ENCODE assay signal across 8 cellular contexts in genomic region chr13:32246468-32246867, GRCh38.
DNase-seq lines count a peak whose midpoint lies in the region; ATAC-seq, FAIRE-seq and TF ChIP-seq lines count a peak whose summit lies in the region.

No MANE protein-coding gene starts in this region.

- no peaks in the 10 kb centered on the region for H3K27me3 Mint-ChIP-seq in naive thymus-derived CD8-positive, alpha-beta T cell

- H3K27ac ChIP-seq in WERI-Rb-1 = no peak overlapping the region
- H3K27ac ChIP-seq in upper lobe of right lung = no peak overlapping the region

- no peaks in the 10 kb centered on the region for H3K36me3 Mint-ChIP-seq in naive thymus-derived CD8-positive, alpha-beta T cell

- peak; percentile 88 for TF ChIP-seq CTCF in WERI-Rb-1 (IDR thresholded peaks at IDR 0.05; ENCODE audit: low read depth, low read length)
- peak; percentile 88 for TF ChIP-seq CTCF in epithelial cell of proximal tubule (conservative IDR thresholded peaks at IDR 0.05; ENCODE audit: low read depth, low read length)
- TF ChIP-seq CTCF in upper lobe of right lung (IDR thresholded peaks at IDR 0.05) = peak; percentile 75

- peak overlapping the region in 1 of 10 donors; percentile 15 for H3K27ac Mint-ChIP-seq in naive thymus-derived CD8-positive, alpha-beta T cell

- H3K4me3 Mint-ChIP-seq in naive thymus-derived CD8-positive, alpha-beta T cell = no peak overlapping the region

- POLR2A ChIA-PET in naive thymus-derived CD8-positive, alpha-beta T cell (lab: Charles Lee) = no interaction called here

- H3K4me1 ChIP-seq in upper lobe of right lung = peaks cover 8% of the 10 kb centered on the region

- intact Hi-C loops in upper lobe of right lung (cut with DNase I) = no loop called here

- no peaks in the 10 kb centered on the region for H3K9me3 Mint-ChIP-seq in naive thymus-derived CD8-positive, alpha-beta T cell

- DNase-seq in A172 (ENCODE audit: low spot score) = peak; percentile 65
- peak; percentile 9 for DNase-seq in GF-D8 (lab: John Stamatoyannopoulos, UW)
- DNase-seq in H54 (ENCODE audit: insufficient read length, low spot score) = peak; percentile 26
- DNase-seq in LoVo (ENCODE audit: low spot score) = peak; percentile 57
- DNase-seq in WERI-Rb-1 = peak; percentile 71
- DNase-seq in epithelial cell of proximal tubule (ENCODE audit: low read depth) = peak; percentile 13
- DNase-seq in naive thymus-derived CD8-positive, alpha-beta T cell = peak in 4 of 10 donors; percentile 4 to 62 (median 10)
- no peak for DNase-seq in upper lobe of right lung

- no peak for TF ChIP-seq POLR2A in H54 (IDR thresholded peaks at IDR 0.05; ENCODE audit: low read depth, low read length)

- H3K27me3 ChIP-seq in WERI-Rb-1 (ENCODE audit: insufficient read depth, low read depth, severe bottlenecking) (no peaks in the 10 kb centered on the region), upper lobe of right lung (no peaks in the 10 kb centered on the region)

- H3K4me3 ChIP-seq in WERI-Rb-1 (ENCODE audit: low read depth, low read length) (no peak overlapping the region), epithelial cell of proximal tubule (ENCODE audit: low read depth, low read length) (no peak overlapping the region), upper lobe of right lung (no peak overlapping the region)

- no peaks in the 10 kb centered on the region for H3K9me3 ChIP-seq in WERI-Rb-1 (ENCODE audit: severe bottlenecking)
- no peaks in the 10 kb centered on the region for H3K9me3 ChIP-seq in upper lobe of right lung

- H3K36me3 ChIP-seq in WERI-Rb-1 = no peaks in the 10 kb centered on the region; the same call in 1 of the 2 replicates
- no peaks in the 10 kb centered on the region for H3K36me3 ChIP-seq in upper lobe of right lung

- H3K4me1 Mint-ChIP-seq in naive thymus-derived CD8-positive, alpha-beta T cell = peaks cover 0 to 2% (median under 1%) of the 10 kb centered on the region in 4 donors

- FAIRE-seq in H54 (lab: Jason Lieb, UNC) = no peak

- ATAC-seq in naive thymus-derived CD8-positive, alpha-beta T cell = peak; percentile 33 to 39
- ATAC-seq in upper lobe of right lung = peak; percentile 96
